8 cellular contexts compared by ENCODE assay signal in genomic region chr17:4565209-4566141, GRCh38. TPM values are rescaled to one million over a fixed set of nuclear protein-coding genes. Genes with fewer than 3 reads are reported as not detected.
A peak's percentile ranks its signal among the peaks of the same experiment; 100 is the strongest.
DNase-seq lines count a peak whose midpoint lies in the region; ATAC-seq and TF ChIP-seq lines count a peak whose summit lies in the region.

No MANE protein-coding gene starts in this region.

- H3K27me3 ChIP-seq in neural progenitor cell (peaks cover 7% of the 10 kb centered on the region), uterus (no peaks in the 10 kb centered on the region)

- peak overlapping the region; percentile 76 for H2AFZ ChIP-seq in neural progenitor cell (replicated peaks)

- DNase-seq in DMS79 treated with DMSO at 0.1 percent for 48 hours (lab: John Stamatoyannopoulos, UW) (peak; percentile 82), LNCaP clone FGC (ENCODE audit: low read depth) (peak; percentile 65), foreskin fibroblast (peak; percentile 53 to 85), neural progenitor cell (ENCODE audit: low spot score) (peak; percentile 90), uterus (peak; percentile 52 to 58)
- peak; percentile 39 for DNase-seq in activated T-helper 2 cell treated with anti-CD3 and anti-CD28 coated beads, Interferon-gamma antibody, Interleukin-2, Interleukin-4, amounts not matched to agents 10 μg/mL and 5 μg/mL and 100 μg/mL, durations not matched to agents 14 hours and 24 hours and 36 hours (ENCODE audit: low spot score)

- no peak overlapping the region for H3K4me2 ChIP-seq in neural progenitor cell

- H3K4me3 ChIP-seq in LNCaP clone FGC (ENCODE audit: low read depth, low read length) (no peak overlapping the region), foreskin fibroblast (ENCODE audit: low read depth in 1 of 2, low read length in 2 of 2) (no peak overlapping the region), neural progenitor cell (no peak overlapping the region), uterus (no peak overlapping the region)

- H3K27me3 Mint-ChIP-seq in activated T-helper 2 cell treated with anti-CD3 and anti-CD28 coated beads, Interferon-gamma antibody, Interleukin-2, Interleukin-4, amounts not matched to agents 10 μg/mL and 5 μg/mL and 100 μg/mL, durations not matched to agents 14 hours and 24 hours and 36 hours (ENCODE audit: low read depth) = peaks cover 7% of the 10 kb centered on the region
- H3K27me3 Mint-ChIP-seq in neural progenitor cell (ENCODE audit: insufficient read depth, low read depth) = peaks cover 12% of the 10 kb centered on the region

- peak overlapping the region; percentile 33 for H3K27ac Mint-ChIP-seq in activated T-helper 2 cell treated with anti-CD3 and anti-CD28 coated beads, Interferon-gamma antibody, Interleukin-2, Interleukin-4, amounts not matched to agents 10 μg/mL and 5 μg/mL and 100 μg/mL, durations not matched to agents 14 hours and 24 hours and 36 hours
- H3K27ac Mint-ChIP-seq in neural progenitor cell = no peak overlapping the region

- H4K20me1 ChIP-seq in neural progenitor cell (ENCODE audit: low read depth) = no peaks in the 10 kb centered on the region

- no peak for ATAC-seq in HG03139 (IDR thresholded peaks at IDR 0.05; ENCODE audit: unreplicated experiment)

- no peaks in the 10 kb centered on the region for H3K36me3 ChIP-seq in neural progenitor cell
- H3K36me3 ChIP-seq in uterus = no peaks in the 10 kb centered on the region

- H3K27ac ChIP-seq in neural progenitor cell = no peak overlapping the region
- no peak overlapping the region for H3K27ac ChIP-seq in uterus

- H3K36me3 Mint-ChIP-seq in activated T-helper 2 cell treated with anti-CD3 and anti-CD28 coated beads, Interferon-gamma antibody, Interleukin-2, Interleukin-4, amounts not matched to agents 10 μg/mL and 5 μg/mL and 100 μg/mL, durations not matched to agents 14 hours and 24 hours and 36 hours (ENCODE audit: low read depth) = no peaks in the 10 kb centered on the region
- no peaks in the 10 kb centered on the region for H3K36me3 Mint-ChIP-seq in neural progenitor cell

- no peak overlapping the region for H3K4me3 Mint-ChIP-seq in activated T-helper 2 cell treated with anti-CD3 and anti-CD28 coated beads, Interferon-gamma antibody, Interleukin-2, Interleukin-4, amounts not matched to agents 10 μg/mL and 5 μg/mL and 100 μg/mL, durations not matched to agents 14 hours and 24 hours and 36 hours (ENCODE audit: low read depth)
- no peak overlapping the region for H3K4me3 Mint-ChIP-seq in neural progenitor cell

- no peaks in the 10 kb centered on the region for H3K79me2 ChIP-seq in neural progenitor cell (ENCODE audit: low read depth)

- H3K4me1 Mint-ChIP-seq in activated T-helper 2 cell treated with anti-CD3 and anti-CD28 coated beads, Interferon-gamma antibody, Interleukin-2, Interleukin-4, amounts not matched to agents 10 μg/mL and 5 μg/mL and 100 μg/mL, durations not matched to agents 14 hours and 24 hours and 36 hours (ENCODE audit: low read depth) = peaks cover 40% of the 10 kb centered on the region
- peaks cover 27% of the 10 kb centered on the region for H3K4me1 Mint-ChIP-seq in neural progenitor cell

- H3K9ac ChIP-seq in neural progenitor cell = no peak overlapping the region

- peaks cover 17% of the 10 kb centered on the region for H3F3A ChIP-seq in neural progenitor cell (ENCODE audit: low read depth)

- TF ChIP-seq CTCF in LNCaP clone FGC (IDR thresholded peaks at IDR 0.05; ENCODE audit: control insufficient read depth, extremely low read depth, insufficient read depth) (peak; percentile 87), foreskin fibroblast (IDR thresholded peaks at IDR 0.05; ENCODE audit: low read depth, low read length) (peak; percentile 85), neural progenitor cell (IDR thresholded peaks at IDR 0.05) (peak; percentile 85), uterus (IDR thresholded peaks at IDR 0.05) (peak; percentile 68 to 87 (median 84))

- H3K4me1 ChIP-seq in neural progenitor cell (peaks cover 18% of the 10 kb centered on the region), uterus (no peaks in the 10 kb centered on the region)

- intact Hi-C loops in activated T-helper 2 cell treated with anti-CD3 and anti-CD28 coated beads, Interferon-gamma antibody, Interleukin-2, Interleukin-4, amounts not matched to agents 10 μg/mL and 5 μg/mL and 100 μg/mL, durations not matched to agents 14 hours and 24 hours and 36 hours (cut with micrococcal nuclease) = loop anchor here (1.0 to 10.0 kb wide), 5 partner anchors 8 to 324 kb away; partner anchors contain the start of genes PELP1 and PSMB6
- intact Hi-C loops in uterus (cut with DNase I; ENCODE audit: low total_unique reads) = no loop called here

- H3K9me3 ChIP-seq in neural progenitor cell (ENCODE audit: low read depth) = no peaks in the 10 kb centered on the region
- H3K9me3 ChIP-seq in uterus = no peaks in the 10 kb centered on the region

- no peak for TF ChIP-seq POLR2A in uterus (IDR thresholded peaks at IDR 0.05)

- H3K9me3 Mint-ChIP-seq in activated T-helper 2 cell treated with anti-CD3 and anti-CD28 coated beads, Interferon-gamma antibody, Interleukin-2, Interleukin-4, amounts not matched to agents 10 μg/mL and 5 μg/mL and 100 μg/mL, durations not matched to agents 14 hours and 24 hours and 36 hours = no peaks in the 10 kb centered on the region
- no peaks in the 10 kb centered on the region for H3K9me3 Mint-ChIP-seq in neural progenitor cell

TF ChIP-seq in PFSK-1, 5 proteins besides CTCF, POLR2A, EP300 and RAD21:
- TF ChIP-seq SIN3A (IDR thresholded peaks at IDR 0.05; ENCODE audit: borderline replicate concordance, insufficient read depth, low read length) (0 out of 2 replicates have a peak, but pooled peaks have one; percentile 11), TAF1 (IDR thresholded peaks at IDR 0.05; ENCODE audit: borderline replicate concordance, insufficient read depth, low read length) (no peak)

RNA-seq across cellular contexts. Expression of gene GGT6, which starts 5.1 kb away (rescaled TPM):
- polyA plus RNA-seq in PFSK-1 (2012; ENCODE audit: insufficient read length, low read depth) = not detected
- not detected in 2 replicates for total RNA-seq in activated T-helper 2 cell treated with anti-CD3 and anti-CD28 coated beads, Interferon-gamma antibody, Interleukin-2, Interleukin-4, amounts not matched to agents 10 μg/mL and 5 μg/mL and 100 μg/mL, durations not matched to agents 14 hours and 24 hours and 36 hours
- total RNA-seq in neural progenitor cell (ENCODE audit: low replicate concordance) = not detected in 2 replicates
- 1 to 10 TPM in 1 of 4 donors, under 1 TPM in 2, not detected in 1; 0.21 to 4.4 (median 0.29) TPM for total RNA-seq in uterus

RNA-seq across cellular contexts. Expression of gene MYBBP1A, which starts 10.3 kb away (rescaled TPM):
- 324 TPM for polyA plus RNA-seq in PFSK-1 (2012; ENCODE audit: insufficient read length, low read depth)
- 136 and 137 TPM in 2 replicates for total RNA-seq in activated T-helper 2 cell treated with anti-CD3 and anti-CD28 coated beads, Interferon-gamma antibody, Interleukin-2, Interleukin-4, amounts not matched to agents 10 μg/mL and 5 μg/mL and 100 μg/mL, durations not matched to agents 14 hours and 24 hours and 36 hours
- total RNA-seq in neural progenitor cell (ENCODE audit: low replicate concordance) = 17.4 and 44.6 TPM in 2 replicates
- 10 to 100 TPM; 10.9 to 64.7 (median 25.2) TPM for total RNA-seq in uterus

RNA-seq across cellular contexts. Expression of gene SMTNL2, which starts 18.9 kb away (rescaled TPM):
- polyA plus RNA-seq in PFSK-1 (2012; ENCODE audit: insufficient read length, low read depth) = 1.0 TPM
- total RNA-seq in activated T-helper 2 cell treated with anti-CD3 and anti-CD28 coated beads, Interferon-gamma antibody, Interleukin-2, Interleukin-4, amounts not matched to agents 10 μg/mL and 5 μg/mL and 100 μg/mL, durations not matched to agents 14 hours and 24 hours and 36 hours = not detected in 2 replicates
- total RNA-seq in neural progenitor cell (ENCODE audit: low replicate concordance) (3.0 and 5.2 TPM in 2 replicates), uterus (10 to 100 TPM in 1 of 4 donors, 1 to 10 TPM in 2, not detected in 1; 5.7 to 12.0 (median 6.8) TPM)

Comparison
In these comparisons a context has a peak if more than half of its experiments do, and no peak if none do; other contexts are left out.
1. DNase-seq: peak in every context shown above with its lines; median percentile 90 in neural progenitor cell; 82 in DMS79 treated with DMSO at 0.1 percent for 48 hours; 69 in foreskin fibroblast; 65 in LNCaP clone FGC; 55 in uterus; 39 in activated T-helper 2 cell treated with anti-CD3 and anti-CD28 coated beads, Interferon-gamma antibody, Interleukin-2, Interleukin-4, amounts not matched to agents 10 μg/mL and 5 μg/mL and 100 μg/mL, durations not matched to agents 14 hours and 24 hours and 36 hours.